1 cellular context compared by ENCODE assay signal in the genomic region with DNA sequence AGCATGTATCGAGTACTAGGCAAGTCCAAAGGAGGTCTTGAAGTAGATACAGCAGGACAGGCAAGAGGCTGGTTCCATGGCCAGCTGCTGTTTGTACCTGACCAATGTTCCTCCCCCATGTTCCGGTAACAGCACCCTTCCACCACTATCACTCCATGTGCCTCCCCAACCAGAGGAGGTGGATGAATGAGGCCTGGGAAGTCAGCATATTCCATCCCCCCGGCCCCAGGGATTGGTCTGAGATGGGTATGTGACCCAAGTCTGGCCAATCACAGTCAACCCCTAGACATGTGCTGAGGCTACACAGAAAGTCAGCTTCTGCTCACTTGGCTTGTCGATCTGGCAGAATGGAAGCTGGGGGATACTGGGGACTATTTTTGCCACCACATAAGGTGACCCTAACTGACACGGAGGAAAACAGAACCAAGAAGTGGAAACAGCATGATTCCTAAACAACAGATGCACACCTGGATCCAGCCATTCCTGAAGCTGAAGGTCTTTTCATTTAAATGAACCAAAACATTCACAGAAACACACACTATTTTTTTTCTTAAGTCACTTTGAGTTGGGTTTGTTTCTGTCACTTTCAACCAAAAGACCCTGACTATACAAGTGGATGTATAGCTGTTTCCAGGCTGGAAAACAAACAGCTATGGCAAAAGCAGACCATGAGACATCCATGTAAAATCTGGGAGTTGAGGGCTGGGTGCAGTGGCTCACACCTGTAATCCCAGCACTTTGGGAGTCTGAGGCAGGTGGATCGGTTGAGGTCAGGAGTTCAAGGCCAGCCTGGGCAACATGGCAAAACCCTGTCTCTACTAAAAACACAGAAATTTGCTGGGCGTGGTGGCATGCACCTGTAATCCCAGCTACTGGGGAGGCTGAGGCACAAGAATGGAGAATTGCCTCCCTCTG.
TF ChIP-seq lines count a peak whose summit lies in the region.

No MANE protein-coding gene starts in this region.

TF ChIP-seq in HepG2, 621 proteins besides CTCF, POLR2A, EP300 and RAD21 (continued from another document and continues in another):
- TF ChIP-seq, protein P1, sequence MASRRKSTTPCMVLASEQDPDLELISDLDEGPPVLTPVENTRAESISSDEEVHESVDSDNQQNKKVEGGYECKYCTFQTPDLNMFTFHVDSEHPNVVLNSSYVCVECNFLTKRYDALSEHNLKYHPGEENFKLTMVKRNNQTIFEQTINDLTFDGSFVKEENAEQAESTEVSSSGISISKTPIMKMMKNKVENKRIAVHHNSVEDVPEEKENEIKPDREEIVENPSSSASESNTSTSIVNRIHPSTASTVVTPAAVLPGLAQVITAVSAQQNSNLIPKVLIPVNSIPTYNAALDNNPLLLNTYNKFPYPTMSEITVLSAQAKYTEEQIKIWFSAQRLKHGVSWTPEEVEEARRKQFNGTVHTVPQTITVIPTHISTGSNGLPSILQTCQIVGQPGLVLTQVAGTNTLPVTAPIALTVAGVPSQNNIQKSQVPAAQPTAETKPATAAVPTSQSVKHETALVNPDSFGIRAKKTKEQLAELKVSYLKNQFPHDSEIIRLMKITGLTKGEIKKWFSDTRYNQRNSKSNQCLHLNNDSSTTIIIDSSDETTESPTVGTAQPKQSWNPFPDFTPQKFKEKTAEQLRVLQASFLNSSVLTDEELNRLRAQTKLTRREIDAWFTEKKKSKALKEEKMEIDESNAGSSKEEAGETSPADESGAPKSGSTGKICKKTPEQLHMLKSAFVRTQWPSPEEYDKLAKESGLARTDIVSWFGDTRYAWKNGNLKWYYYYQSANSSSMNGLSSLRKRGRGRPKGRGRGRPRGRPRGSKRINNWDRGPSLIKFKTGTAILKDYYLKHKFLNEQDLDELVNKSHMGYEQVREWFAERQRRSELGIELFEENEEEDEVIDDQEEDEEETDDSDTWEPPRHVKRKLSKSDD (CRISPR knock-in tag; IDR thresholded peaks at IDR 0.05; ENCODE audit: low read depth), result no peak
- TF ChIP-seq JUND (CRISPR knock-in tag; IDR thresholded peaks at IDR 0.05) (0 out of 2 replicates have a peak, but pooled peaks have one; percentile 28), ZNF264 (CRISPR knock-in tag; IDR thresholded peaks at IDR 0.05) (no peak), ZEB1 (IDR thresholded peaks at IDR 0.05; ENCODE audit: insufficient replicate concordance, low read depth) (peak; percentile 4), NAIF1 (CRISPR knock-in tag; IDR thresholded peaks at IDR 0.05; ENCODE audit: borderline replicate concordance) (no peak), POGZ (CRISPR knock-in tag; IDR thresholded peaks at IDR 0.05) (no peak), RELA (CRISPR knock-in tag; IDR thresholded peaks at IDR 0.05) (no peak), KDM5B (CRISPR knock-in tag; IDR thresholded peaks at IDR 0.05; ENCODE audit: borderline replicate concordance) (0 out of 2 replicates have a peak, but pooled peaks have one; percentile 3), U2AF1 (optimal IDR thresholded peaks at IDR 0.05; ENCODE audit: low read depth, low read length) (no peak), HOXA3 (CRISPR knock-in tag; IDR thresholded peaks at IDR 0.05) (0 out of 2 replicates have a peak, but pooled peaks have one; percentile 5), ZNF333 (CRISPR knock-in tag; IDR thresholded peaks at IDR 0.05; ENCODE audit: borderline replicate concordance) (no peak), BORCS8-MEF2B (CRISPR knock-in tag; IDR thresholded peaks at IDR 0.05) (0 out of 2 replicates have a peak, but pooled peaks have one; percentile 31), RXRA (CRISPR knock-in tag; IDR thresholded peaks at IDR 0.05) (no peak), ZFP36L2 (CRISPR knock-in tag; IDR thresholded peaks at IDR 0.05) (no peak), ZNF230 (CRISPR knock-in tag; IDR thresholded peaks at IDR 0.05) (0 out of 2 replicates have a peak, but pooled peaks have one; percentile 62), HDAC2 (CRISPR knock-in tag; IDR thresholded peaks at IDR 0.05) (no peak), NFRKB (IDR thresholded peaks at IDR 0.05) (no peak), HNF4A (CRISPR knock-in tag; IDR thresholded peaks at IDR 0.05) (no peak), ZNF225 (CRISPR knock-in tag; IDR thresholded peaks at IDR 0.05) (no peak), IRX3 (CRISPR knock-in tag; IDR thresholded peaks at IDR 0.05; ENCODE audit: borderline replicate concordance, low read depth) (no peak), IKZF1 (IDR thresholded peaks at IDR 0.05) (no peak), SATB2 (CRISPR knock-in tag; IDR thresholded peaks at IDR 0.05) (no peak), NPAS2 (CRISPR knock-in tag; IDR thresholded peaks at IDR 0.05; ENCODE audit: borderline replicate concordance) (no peak), ZNF839 (CRISPR knock-in tag; IDR thresholded peaks at IDR 0.05; ENCODE audit: borderline replicate concordance) (no peak)
- TF ChIP-seq, protein P2, sequence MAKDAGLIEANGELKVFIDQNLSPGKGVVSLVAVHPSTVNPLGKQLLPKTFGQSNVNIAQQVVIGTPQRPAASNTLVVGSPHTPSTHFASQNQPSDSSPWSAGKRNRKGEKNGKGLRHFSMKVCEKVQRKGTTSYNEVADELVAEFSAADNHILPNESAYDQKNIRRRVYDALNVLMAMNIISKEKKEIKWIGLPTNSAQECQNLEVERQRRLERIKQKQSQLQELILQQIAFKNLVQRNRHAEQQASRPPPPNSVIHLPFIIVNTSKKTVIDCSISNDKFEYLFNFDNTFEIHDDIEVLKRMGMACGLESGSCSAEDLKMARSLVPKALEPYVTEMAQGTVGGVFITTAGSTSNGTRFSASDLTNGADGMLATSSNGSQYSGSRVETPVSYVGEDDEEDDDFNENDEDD (CRISPR knock-in tag; IDR thresholded peaks at IDR 0.05; ENCODE audit: borderline replicate concordance), result no peak
- TF ChIP-seq, protein P3, sequence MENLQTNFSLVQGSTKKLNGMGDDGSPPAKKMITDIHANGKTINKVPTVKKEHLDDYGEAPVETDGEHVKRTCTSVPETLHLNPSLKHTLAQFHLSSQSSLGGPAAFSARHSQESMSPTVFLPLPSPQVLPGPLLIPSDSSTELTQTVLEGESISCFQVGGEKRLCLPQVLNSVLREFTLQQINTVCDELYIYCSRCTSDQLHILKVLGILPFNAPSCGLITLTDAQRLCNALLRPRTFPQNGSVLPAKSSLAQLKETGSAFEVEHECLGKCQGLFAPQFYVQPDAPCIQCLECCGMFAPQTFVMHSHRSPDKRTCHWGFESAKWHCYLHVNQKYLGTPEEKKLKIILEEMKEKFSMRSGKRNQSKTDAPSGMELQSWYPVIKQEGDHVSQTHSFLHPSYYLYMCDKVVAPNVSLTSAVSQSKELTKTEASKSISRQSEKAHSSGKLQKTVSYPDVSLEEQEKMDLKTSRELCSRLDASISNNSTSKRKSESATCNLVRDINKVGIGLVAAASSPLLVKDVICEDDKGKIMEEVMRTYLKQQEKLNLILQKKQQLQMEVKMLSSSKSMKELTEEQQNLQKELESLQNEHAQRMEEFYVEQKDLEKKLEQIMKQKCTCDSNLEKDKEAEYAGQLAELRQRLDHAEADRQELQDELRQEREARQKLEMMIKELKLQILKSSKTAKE (CRISPR knock-in tag; IDR thresholded peaks at IDR 0.05; ENCODE audit: borderline replicate concordance), result no peak
- TF ChIP-seq, protein P4, sequence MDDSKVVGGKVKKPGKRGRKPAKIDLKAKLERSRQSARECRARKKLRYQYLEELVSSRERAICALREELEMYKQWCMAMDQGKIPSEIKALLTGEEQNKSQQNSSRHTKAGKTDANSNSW (CRISPR knock-in tag; IDR thresholded peaks at IDR 0.05; ENCODE audit: borderline replicate concordance), result no peak
- TF ChIP-seq, protein P5, sequence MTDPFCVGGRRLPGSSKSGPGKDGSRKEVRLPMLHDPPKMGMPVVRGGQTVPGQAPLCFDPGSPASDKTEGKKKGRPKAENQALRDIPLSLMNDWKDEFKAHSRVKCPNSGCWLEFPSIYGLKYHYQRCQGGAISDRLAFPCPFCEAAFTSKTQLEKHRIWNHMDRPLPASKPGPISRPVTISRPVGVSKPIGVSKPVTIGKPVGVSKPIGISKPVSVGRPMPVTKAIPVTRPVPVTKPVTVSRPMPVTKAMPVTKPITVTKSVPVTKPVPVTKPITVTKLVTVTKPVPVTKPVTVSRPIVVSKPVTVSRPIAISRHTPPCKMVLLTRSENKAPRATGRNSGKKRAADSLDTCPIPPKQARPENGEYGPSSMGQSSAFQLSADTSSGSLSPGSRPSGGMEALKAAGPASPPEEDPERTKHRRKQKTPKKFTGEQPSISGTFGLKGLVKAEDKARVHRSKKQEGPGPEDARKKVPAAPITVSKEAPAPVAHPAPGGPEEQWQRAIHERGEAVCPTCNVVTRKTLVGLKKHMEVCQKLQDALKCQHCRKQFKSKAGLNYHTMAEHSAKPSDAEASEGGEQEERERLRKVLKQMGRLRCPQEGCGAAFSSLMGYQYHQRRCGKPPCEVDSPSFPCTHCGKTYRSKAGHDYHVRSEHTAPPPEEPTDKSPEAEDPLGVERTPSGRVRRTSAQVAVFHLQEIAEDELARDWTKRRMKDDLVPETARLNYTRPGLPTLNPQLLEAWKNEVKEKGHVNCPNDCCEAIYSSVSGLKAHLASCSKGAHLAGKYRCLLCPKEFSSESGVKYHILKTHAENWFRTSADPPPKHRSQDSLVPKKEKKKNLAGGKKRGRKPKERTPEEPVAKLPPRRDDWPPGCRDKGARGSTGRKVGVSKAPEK (CRISPR knock-in tag; IDR thresholded peaks at IDR 0.05; ENCODE audit: borderline replicate concordance), result no peak
- TF ChIP-seq, protein P6, sequence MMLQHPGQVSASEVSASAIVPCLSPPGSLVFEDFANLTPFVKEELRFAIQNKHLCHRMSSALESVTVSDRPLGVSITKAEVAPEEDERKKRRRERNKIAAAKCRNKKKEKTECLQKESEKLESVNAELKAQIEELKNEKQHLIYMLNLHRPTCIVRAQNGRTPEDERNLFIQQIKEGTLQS (CRISPR knock-in tag; IDR thresholded peaks at IDR 0.05), result no peak
- TF ChIP-seq, protein P7, sequence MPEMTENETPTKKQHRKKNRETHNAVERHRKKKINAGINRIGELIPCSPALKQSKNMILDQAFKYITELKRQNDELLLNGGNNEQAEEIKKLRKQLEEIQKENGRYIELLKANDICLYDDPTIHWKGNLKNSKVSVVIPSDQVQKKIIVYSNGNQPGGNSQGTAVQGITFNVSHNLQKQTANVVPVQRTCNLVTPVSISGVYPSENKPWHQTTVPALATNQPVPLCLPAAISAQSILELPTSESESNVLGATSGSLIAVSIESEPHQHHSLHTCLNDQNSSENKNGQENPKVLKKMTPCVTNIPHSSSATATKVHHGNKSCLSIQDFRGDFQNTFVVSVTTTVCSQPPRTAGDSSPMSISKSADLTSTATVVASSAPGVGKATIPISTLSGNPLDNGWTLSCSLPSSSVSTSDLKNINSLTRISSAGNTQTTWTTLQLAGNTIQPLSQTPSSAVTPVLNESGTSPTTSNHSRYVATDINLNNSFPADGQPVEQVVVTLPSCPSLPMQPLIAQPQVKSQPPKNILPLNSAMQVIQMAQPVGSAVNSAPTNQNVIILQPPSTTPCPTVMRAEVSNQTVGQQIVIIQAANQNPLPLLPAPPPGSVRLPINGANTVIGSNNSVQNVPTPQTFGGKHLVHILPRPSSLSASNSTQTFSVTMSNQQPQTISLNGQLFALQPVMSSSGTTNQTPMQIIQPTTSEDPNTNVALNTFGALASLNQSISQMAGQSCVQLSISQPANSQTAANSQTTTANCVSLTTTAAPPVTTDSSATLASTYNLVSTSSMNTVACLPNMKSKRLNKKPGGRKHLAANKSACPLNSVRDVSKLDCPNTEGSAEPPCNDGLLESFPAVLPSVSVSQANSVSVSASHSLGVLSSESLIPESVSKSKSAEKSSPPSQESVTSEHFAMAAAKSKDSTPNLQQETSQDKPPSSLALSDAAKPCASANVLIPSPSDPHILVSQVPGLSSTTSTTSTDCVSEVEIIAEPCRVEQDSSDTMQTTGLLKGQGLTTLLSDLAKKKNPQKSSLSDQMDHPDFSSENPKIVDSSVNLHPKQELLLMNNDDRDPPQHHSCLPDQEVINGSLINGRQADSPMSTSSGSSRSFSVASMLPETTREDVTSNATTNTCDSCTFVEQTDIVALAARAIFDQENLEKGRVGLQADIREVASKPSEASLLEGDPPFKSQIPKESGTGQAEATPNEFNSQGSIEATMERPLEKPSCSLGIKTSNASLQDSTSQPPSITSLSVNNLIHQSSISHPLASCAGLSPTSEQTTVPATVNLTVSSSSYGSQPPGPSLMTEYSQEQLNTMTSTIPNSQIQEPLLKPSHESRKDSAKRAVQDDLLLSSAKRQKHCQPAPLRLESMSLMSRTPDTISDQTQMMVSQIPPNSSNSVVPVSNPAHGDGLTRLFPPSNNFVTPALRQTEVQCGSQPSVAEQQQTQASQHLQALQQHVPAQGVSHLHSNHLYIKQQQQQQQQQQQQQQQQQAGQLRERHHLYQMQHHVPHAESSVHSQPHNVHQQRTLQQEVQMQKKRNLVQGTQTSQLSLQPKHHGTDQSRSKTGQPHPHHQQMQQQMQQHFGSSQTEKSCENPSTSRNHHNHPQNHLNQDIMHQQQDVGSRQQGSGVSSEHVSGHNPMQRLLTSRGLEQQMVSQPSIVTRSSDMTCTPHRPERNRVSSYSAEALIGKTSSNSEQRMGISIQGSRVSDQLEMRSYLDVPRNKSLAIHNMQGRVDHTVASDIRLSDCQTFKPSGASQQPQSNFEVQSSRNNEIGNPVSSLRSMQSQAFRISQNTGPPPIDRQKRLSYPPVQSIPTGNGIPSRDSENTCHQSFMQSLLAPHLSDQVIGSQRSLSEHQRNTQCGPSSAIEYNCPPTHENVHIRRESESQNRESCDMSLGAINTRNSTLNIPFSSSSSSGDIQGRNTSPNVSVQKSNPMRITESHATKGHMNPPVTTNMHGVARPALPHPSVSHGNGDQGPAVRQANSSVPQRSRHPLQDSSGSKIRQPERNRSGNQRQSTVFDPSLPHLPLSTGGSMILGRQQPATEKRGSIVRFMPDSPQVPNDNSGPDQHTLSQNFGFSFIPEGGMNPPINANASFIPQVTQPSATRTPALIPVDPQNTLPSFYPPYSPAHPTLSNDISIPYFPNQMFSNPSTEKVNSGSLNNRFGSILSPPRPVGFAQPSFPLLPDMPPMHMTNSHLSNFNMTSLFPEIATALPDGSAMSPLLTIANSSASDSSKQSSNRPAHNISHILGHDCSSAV (CRISPR knock-in tag; IDR thresholded peaks at IDR 0.05; ENCODE audit: borderline replicate concordance), result no peak
- TF ChIP-seq, protein P8, sequence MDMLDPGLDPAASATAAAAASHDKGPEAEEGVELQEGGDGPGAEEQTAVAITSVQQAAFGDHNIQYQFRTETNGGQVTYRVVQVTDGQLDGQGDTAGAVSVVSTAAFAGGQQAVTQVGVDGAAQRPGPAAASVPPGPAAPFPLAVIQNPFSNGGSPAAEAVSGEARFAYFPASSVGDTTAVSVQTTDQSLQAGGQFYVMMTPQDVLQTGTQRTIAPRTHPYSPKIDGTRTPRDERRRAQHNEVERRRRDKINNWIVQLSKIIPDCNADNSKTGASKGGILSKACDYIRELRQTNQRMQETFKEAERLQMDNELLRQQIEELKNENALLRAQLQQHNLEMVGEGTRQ (IDR thresholded peaks at IDR 0.05; ENCODE audit: low read depth, low read length), result peak; percentile 16; the same call in 1 of the 2 replicates
- TF ChIP-seq, protein P8 (CRISPR knock-in tag; IDR thresholded peaks at IDR 0.05; ENCODE audit: borderline replicate concordance), result no peak
- TF ChIP-seq, protein P9, sequence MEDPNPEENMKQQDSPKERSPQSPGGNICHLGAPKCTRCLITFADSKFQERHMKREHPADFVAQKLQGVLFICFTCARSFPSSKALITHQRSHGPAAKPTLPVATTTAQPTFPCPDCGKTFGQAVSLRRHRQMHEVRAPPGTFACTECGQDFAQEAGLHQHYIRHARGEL (CRISPR knock-in tag; IDR thresholded peaks at IDR 0.05), result no peak
